24 cellular contexts compared by ENCODE assay signal in genomic region chr6:9186148-9186547, GRCh38.
"Had no signal": no experiment of that assay in that cellular context is flagged by ENCODE, and none has a peak within 500 bp of the region (broad histone marks: within the 10 kb centered on the region; RNA-seq: fewer than 3 reads in every experiment).

No MANE protein-coding gene starts in this region.

- FAIRE-seq: TTC549 had no signal

- ATAC-seq: activated T-helper 17 cell treated with anti-CD3 and anti-CD28 coated beads, Interleukin-2, amount 50 U/mL, for 72 hours had no signal

- H3K36me3 ChIP-seq: brain microvascular endothelial cell, cardiac muscle cell had no signal

- H3K4me3 ChIP-seq: cardiac muscle cell, PC-9, SK-N-MC had no signal

- H3K4me2 ChIP-seq: PC-9 had no signal

- H2AFZ ChIP-seq: PC-9 had no signal

- H3K27ac ChIP-seq: brain microvascular endothelial cell, cardiac muscle cell, PC-9, SK-N-MC, VCaP had no signal

- H3K27me3 ChIP-seq: brain microvascular endothelial cell, cardiac muscle cell had no signal

- DNase-seq: activated CD4-positive, alpha-beta memory T cell treated with anti-CD3 and anti-CD28 coated beads for 36 hours; activated CD4-positive, alpha-beta T cell treated with anti-CD3 and anti-CD28 coated beads, Interleukin-2, amount 10 ng/mL, durations not matched to agents 7 days and 5 days; activated CD4-positive, CD25-positive, alpha-beta regulatory T cell; activated CD8-positive, alpha-beta memory T cell treated with anti-CD3 and anti-CD28 coated beads for 24 hours; activated gamma-delta T cell; activated naive CD4-positive, alpha-beta T cell treated with anti-CD3 and anti-CD28 coated beads for 36 hours; activated T-cell treated with anti-CD3 and anti-CD28 coated beads for 4 hours; activated T-cell treated with anti-CD3 and anti-CD28 coated beads, Interleukin-2, amount 50 U/mL, for 48 hours; brain microvascular endothelial cell; MM.1S; NCI-H1105; NCI-H1436; NCI-H187; NCI-H2081; NCI-H446; NCI-H524; PC-9; SHP77 treated with DMSO at 0.1 percent for 48 hours; SW 1271 had no signal
